ENCODE assay signal across 14 cellular contexts in the genomic region with DNA sequence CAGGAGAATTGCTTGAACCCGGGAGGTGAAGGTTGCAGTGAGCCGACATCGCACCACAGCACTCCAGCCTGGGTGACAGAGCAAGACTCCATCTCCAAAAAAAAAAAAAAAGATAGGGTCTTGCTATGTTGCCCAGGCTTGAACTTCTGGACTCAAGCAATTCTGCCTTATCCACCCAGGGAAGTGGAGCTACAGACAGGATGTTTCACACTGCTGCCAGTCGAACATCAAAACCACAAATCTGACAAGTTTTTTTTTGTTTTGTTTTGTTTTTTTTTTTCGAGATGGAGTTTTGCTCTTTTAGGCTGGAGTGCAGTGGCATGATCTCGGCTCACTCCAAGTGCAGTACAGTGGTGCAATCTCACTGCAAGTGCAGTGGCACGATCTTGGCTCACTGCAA.
"Had no signal": no experiment of that assay in that cellular context is flagged by ENCODE, and none has a peak within 500 bp of the region (broad histone marks: within the 10 kb centered on the region; RNA-seq: fewer than 3 reads in every experiment).

No MANE protein-coding gene starts in this region.

- H3K27me3 ChIP-seq: colonic mucosa, thyroid gland had no signal

- DNase-seq: activated CD4-positive, alpha-beta T cell treated with anti-CD3 and anti-CD28 coated beads, Interleukin-2, amount 50 U/mL, for 4 hours; activated CD8-positive, alpha-beta memory T cell treated with anti-CD3 and anti-CD28 coated beads, Interleukin-2, amount 50 U/mL, for 4 hours; activated naive CD4-positive, alpha-beta T cell; activated T-cell treated with anti-CD3 and anti-CD28 coated beads, Interleukin-2, amount 50 U/mL, for 72 hours; colonic mucosa; islet precursor cell; nucleus accumbens; stimulated activated CD4-positive, alpha-beta T cell treated with anti-CD3 and anti-CD28 coated beads, Interleukin-15, amount 100 ng/mL, for 24 hours; stimulated activated CD4-positive, alpha-beta T cell treated with anti-CD3 and anti-CD28 coated beads, Interleukin-4, amount 100 ng/mL, for 1 hour; stimulated activated naive B cell treated with anti-CD40 and anti-IgM and Interleukin-4, amounts not matched to agents 10 μg/mL and 1 μg/mL and 100 μg/mL, for 72 hours; thyroid gland had no signal

- H3K9me3 ChIP-seq: colonic mucosa, thyroid gland had no signal

- H3K4me1 ChIP-seq: colonic mucosa, thyroid gland had no signal

- ATAC-seq: activated T-cell treated with anti-CD3 and anti-CD28 coated beads, Interleukin-2, amount 50 U/mL, for 72 hours; esophagus mucosa; left lobe of liver; stimulated activated naive B cell treated with anti-CD40 and anti-IgM and Interleukin-4, amounts not matched to agents 10 μg/mL and 1 μg/mL and 100 μg/mL, for 72 hours had no signal

- H3K27me3 Mint-ChIP-seq: stimulated activated naive B cell treated with anti-CD40 and anti-IgM and Interleukin-4, amounts not matched to agents 10 μg/mL and 1 μg/mL and 100 μg/mL, for 72 hours had no signal

- H3K27ac ChIP-seq: colonic mucosa, thyroid gland had no signal

- H3K4me3 ChIP-seq: colonic mucosa, thyroid gland had no signal

- H3K36me3 ChIP-seq: colonic mucosa, thyroid gland had no signal

- H3K4me1 Mint-ChIP-seq: nephron had no signal

- H3K9me3 Mint-ChIP-seq: activated T-cell treated with anti-CD3 and anti-CD28 coated beads, Interleukin-2, amount 50 U/mL, for 72 hours; nephron had no signal

- H3K27ac Mint-ChIP-seq: nephron; stimulated activated naive B cell treated with anti-CD40 and anti-IgM and Interleukin-4, amounts not matched to agents 10 μg/mL and 1 μg/mL and 100 μg/mL, for 72 hours had no signal

- H3K4me3 Mint-ChIP-seq: activated T-cell treated with anti-CD3 and anti-CD28 coated beads, Interleukin-2, amount 50 U/mL, for 72 hours; nephron; stimulated activated naive B cell treated with anti-CD40 and anti-IgM and Interleukin-4, amounts not matched to agents 10 μg/mL and 1 μg/mL and 100 μg/mL, for 72 hours had no signal
